9 cellular contexts compared by ENCODE assay signal in genomic region chr6:77457720-77458349, GRCh38. TPM values are rescaled to one million over a fixed set of nuclear protein-coding genes. Genes with fewer than 3 reads are reported as not detected.
A peak's percentile ranks its signal among the peaks of the same experiment; 100 is the strongest.
DNase-seq lines count a peak whose midpoint lies in the region; ATAC-seq and TF ChIP-seq lines count a peak whose summit lies in the region.
"Had no signal": no experiment of that assay in that cellular context is flagged by ENCODE, and none has a peak within 500 bp of the region (broad histone marks: within the 10 kb centered on the region; RNA-seq: fewer than 3 reads in every experiment).

No MANE protein-coding gene starts in this region.

- intact Hi-C loops in activated B cell treated with CpG ODN at 0.5 μM for 24 hours (cut with micrococcal nuclease), result loop anchor here (1.0 kb wide), 2 partner anchors 1523 to 1565 kb away; no protein-coding TSS in a partner anchor

- no peak overlapping the region for H3K4me3 Mint-ChIP-seq in activated B cell treated with CpG ODN at 0.5 μM for 24 hours

- POLR2A ChIA-PET in activated B cell treated with CpG ODN at 0.5 μM for 24 hours (lab: Charles Lee), result no interaction called here

- no peaks in the 10 kb centered on the region for H3K9me3 Mint-ChIP-seq in activated B cell treated with CpG ODN at 0.5 μM for 24 hours

- CTCF ChIA-PET in activated B cell treated with CpG ODN at 0.5 μM for 24 hours (lab: Charles Lee), result interaction anchor here (1.0 to 1.8 kb wide), 2 partner anchors 1524 to 1564 kb away, joined by 6 to 12 read pairs; no protein-coding TSS in a partner anchor

- no peaks in the 10 kb centered on the region for H3K4me1 Mint-ChIP-seq in activated B cell treated with CpG ODN at 0.5 μM for 24 hours

- H3K27ac Mint-ChIP-seq in activated B cell treated with CpG ODN at 0.5 μM for 24 hours, result no peak overlapping the region

- peak; percentile 81 for DNase-seq in AG08395 (ENCODE audit: low spot score)
- DNase-seq in GM10266 (ENCODE audit: extremely low spot score), result peak; percentile 62
- peak; percentile 57 for DNase-seq in NCI-H1105 treated with DMSO at 0.1 percent for 48 hours (lab: John Stamatoyannopoulos, UW)
- no peak for DNase-seq in activated B cell treated with CpG ODN at 0.5 μM for 24 hours
- DNase-seq in glomerular endothelial cell (ENCODE audit: extremely low read depth, low read depth, low spot score), result peak; percentile 96
- DNase-seq in pulmonary artery endothelial cell (ENCODE audit: low read depth, low spot score), result peak; percentile 91

- no peaks in the 10 kb centered on the region for H3K36me3 Mint-ChIP-seq in activated B cell treated with CpG ODN at 0.5 μM for 24 hours (ENCODE audit: low read depth)

- peaks cover 23% of the 10 kb centered on the region for H3K27me3 Mint-ChIP-seq in activated B cell treated with CpG ODN at 0.5 μM for 24 hours

- peak; percentile 69 for ATAC-seq in HG02610 (IDR thresholded peaks at IDR 0.05; ENCODE audit: unreplicated experiment)
- ATAC-seq in activated B cell treated with CpG ODN at 0.5 μM for 24 hours (ENCODE audit: low read depth), result peak; percentile 40
- no peak for ATAC-seq in GM18517 (IDR thresholded peaks at IDR 0.05; ENCODE audit: unreplicated experiment)

- TF ChIP-seq CTCF in GM10266 (IDR thresholded peaks at IDR 0.05; ENCODE audit: control insufficient read depth, insufficient read depth, low read depth, missing control alignments), result peak; percentile 71
- no peak for TF ChIP-seq CTCF in activated B cell treated with CpG ODN at 0.5 μM for 24 hours (IDR thresholded peaks at IDR 0.05)

RNA-seq across cellular contexts. Expression of gene HTR1B, which starts 5.5 kb away (rescaled TPM):
- total RNA-seq in activated B cell treated with CpG ODN at 0.5 μM for 24 hours (not detected in 2 replicates), glomerular endothelial cell (0.58 and 3.4 TPM in 2 replicates), pulmonary artery endothelial cell (49.1 and 64.4 TPM in 2 replicates)
- total RNA-seq: skeletal muscle tissue had no signal

Comparison
In these comparisons a context has a peak if more than half of its experiments do, and no peak if none do; other contexts are left out.
1. RNA of gene HTR1B, which starts 5.5 kb away (total RNA-seq): 49.1 to 64.4 TPM in pulmonary artery endothelial cell; 0.58 to 3.4 TPM in glomerular endothelial cell and not detected in activated B cell treated with CpG ODN at 0.5 μM for 24 hours; every median in the first group is over 10 times any median in the second.